11 cellular contexts compared by ENCODE assay signal in the genomic region with DNA sequence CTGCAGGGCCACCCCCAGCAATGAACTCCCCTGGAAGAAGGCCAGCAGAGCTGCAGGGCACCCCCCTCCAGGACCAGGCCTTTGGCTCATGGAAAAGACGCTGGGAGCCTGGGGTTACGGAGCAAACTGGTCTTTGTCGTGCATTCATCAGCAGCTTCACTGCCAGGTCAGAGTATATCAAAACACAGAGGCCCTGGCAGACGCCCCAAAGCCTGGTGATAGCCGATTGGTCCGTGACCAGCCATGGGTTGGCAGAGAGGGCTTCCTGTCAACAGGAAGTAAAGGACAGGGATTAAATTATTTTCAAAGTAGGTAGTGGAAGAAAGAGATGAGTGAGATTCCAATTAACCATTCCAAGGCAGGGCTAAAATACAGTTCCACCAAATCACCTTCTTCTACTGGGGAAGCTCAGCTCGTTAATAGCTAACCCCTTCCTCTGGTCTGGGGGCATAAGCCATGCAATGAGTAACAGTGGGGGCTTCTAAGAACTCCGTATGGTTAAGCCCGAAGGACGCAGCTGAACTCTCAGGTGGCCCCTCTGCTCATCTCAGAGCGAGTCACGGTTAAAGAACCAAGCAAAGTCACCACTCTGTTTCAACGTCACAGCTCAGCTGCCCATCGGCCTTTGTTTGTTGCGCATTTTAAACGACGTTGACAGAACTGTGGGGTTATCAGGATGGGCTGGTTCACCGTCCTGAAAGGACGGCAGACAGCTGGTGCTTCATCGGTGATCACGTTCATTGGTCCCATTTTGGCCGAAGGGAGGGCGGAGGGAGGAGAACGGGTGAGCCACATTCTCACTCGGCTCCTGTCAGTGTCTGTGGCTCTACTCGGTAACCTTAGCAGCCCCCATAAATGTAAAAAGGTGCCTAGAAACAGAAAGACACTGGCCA. TPM values are rescaled to one million over a fixed set of nuclear protein-coding genes. Genes with fewer than 3 reads are reported as not detected.
DNase-seq lines count a peak whose midpoint lies in the region; ATAC-seq and TF ChIP-seq lines count a peak whose summit lies in the region.
"Had no signal": no experiment of that assay in that cellular context is flagged by ENCODE, and none has a peak within 500 bp of the region (broad histone marks: within the 10 kb centered on the region; RNA-seq: fewer than 3 reads in every experiment).

No MANE protein-coding gene starts in this region.

- no peak overlapping the region for H3K9ac ChIP-seq in PC-3 (ENCODE audit: low read length)
- no peak overlapping the region for H3K9ac ChIP-seq in smooth muscle cell (ENCODE audit: low read depth)

- CTCF ChIA-PET in A673 (lab: Charles Lee) (no interaction called here), PC-3 (lab: Charles Lee) (no interaction called here)

- in situ Hi-C loops in HAP-1 (cut with MboI; ENCODE audit: low sequenced_read_pairs) = no loop called here

- H3K9me3 ChIP-seq in A673 (ENCODE audit: low read depth, low read length, poor library complexity, severe bottlenecking) (no peaks in the 10 kb centered on the region), PC-3 (ENCODE audit: low read length) (no peaks in the 10 kb centered on the region), HAP-1 (no peaks in the 10 kb centered on the region), smooth muscle cell (replicated peaks; ENCODE audit: low read depth) (no peaks in the 10 kb centered on the region)
- H3K9me3 ChIP-seq: mucosa of descending colon had no signal

- peaks cover 10% of the 10 kb centered on the region for H3K4me1 ChIP-seq in A673 (ENCODE audit: insufficient read depth, low read length, poor library complexity, severe bottlenecking)
- no peaks in the 10 kb centered on the region for H3K4me1 ChIP-seq in PC-3 (ENCODE audit: insufficient read depth, low read length)
- no peaks in the 10 kb centered on the region for H3K4me1 ChIP-seq in HAP-1
- no peaks in the 10 kb centered on the region for H3K4me1 ChIP-seq in smooth muscle cell (ENCODE audit: low read depth)

- H4K20me1 ChIP-seq in PC-3 (ENCODE audit: low read length) (no peaks in the 10 kb centered on the region), smooth muscle cell (ENCODE audit: low read depth) (no peaks in the 10 kb centered on the region)

- ATAC-seq in PC-3 = no peak; the same call in 1 of the 2 replicates
- ATAC-seq in HG03159 (IDR thresholded peaks at IDR 0.05; ENCODE audit: unreplicated experiment) = no peak
- ATAC-seq: mucosa of descending colon had no signal

- DNase-seq in A673 (ENCODE audit: low spot score) = peak; percentile 21
- DNase-seq in PC-3 = no peak
- DNase-seq in fibroblast of mammary gland (ENCODE audit: low read depth) = peak; percentile 9
- peak; percentile 81 for DNase-seq in posterior vena cava (ENCODE audit: low spot score)
- no peak for DNase-seq in HAP-1 (ENCODE audit: low spot score in 2 of 2)
- DNase-seq in smooth muscle cell (lab: John Stamatoyannopoulos, UW; ENCODE audit: unreplicated experiment) = no peak
- no peak for DNase-seq in inferior parietal cortex (ENCODE audit: extremely low spot score)
- DNase-seq: cortex of kidney, SW 1271 had no signal

- H3K27ac ChIP-seq in A673 (ENCODE audit: low read depth, low read length, poor library complexity, severe bottlenecking) = no peak overlapping the region
- H3K27ac ChIP-seq in PC-3 (ENCODE audit: low read length) = no peak overlapping the region
- no peak overlapping the region for H3K27ac ChIP-seq in smooth muscle cell (ENCODE audit: low read depth)

- POLR2A ChIA-PET in A673 (lab: Charles Lee; ENCODE audit: low non-redundant PET) (no interaction called here), PC-3 (lab: Charles Lee; ENCODE audit: unreplicated experiment) (no interaction called here)

- H3K27me3 ChIP-seq in A673 (replicated peaks; ENCODE audit: insufficient read depth, low read depth, low read length, poor library complexity) = no peaks in the 10 kb centered on the region
- H3K27me3 ChIP-seq in PC-3 (ENCODE audit: low read length) = no peaks in the 10 kb centered on the region
- H3K27me3 ChIP-seq in HAP-1 (ENCODE audit: low read depth) = no peaks in the 10 kb centered on the region
- no peaks in the 10 kb centered on the region for H3K27me3 ChIP-seq in smooth muscle cell (ENCODE audit: low read depth)

- TF ChIP-seq CTCF in A673 (conservative IDR thresholded peaks at IDR 0.05; ENCODE audit: low read depth, low read length) (no peak), PC-3 (conservative IDR thresholded peaks at IDR 0.05; ENCODE audit: low read depth, low read length) (no peak), fibroblast of mammary gland (conservative IDR thresholded peaks at IDR 0.05; ENCODE audit: control insufficient read depth, insufficient read depth, low read depth, low read length) (no peak), smooth muscle cell (IDR thresholded peaks at IDR 0.05; ENCODE audit: borderline replicate concordance, insufficient read depth, poor library complexity, severe bottlenecking) (no peak)

- no peaks in the 10 kb centered on the region for H3K9me2 ChIP-seq in PC-3 (replicated peaks; ENCODE audit: low read length)

- no peaks in the 10 kb centered on the region for H3K79me2 ChIP-seq in PC-3 (ENCODE audit: low read length)
- no peaks in the 10 kb centered on the region for H3K79me2 ChIP-seq in smooth muscle cell (ENCODE audit: low read depth)

- H3K36me3 ChIP-seq in A673 (ENCODE audit: insufficient read depth, low read length, poor library complexity, severe bottlenecking) (no peaks in the 10 kb centered on the region), PC-3 (ENCODE audit: low read depth, low read length) (no peaks in the 10 kb centered on the region), HAP-1 (replicated peaks) (no peaks in the 10 kb centered on the region), smooth muscle cell (ENCODE audit: low read depth) (no peaks in the 10 kb centered on the region)

- no peaks in the 10 kb centered on the region for H3F3A ChIP-seq in PC-3 (ENCODE audit: low read length, unreplicated experiment)
- H3F3A ChIP-seq in smooth muscle cell (ENCODE audit: low read depth) = no peaks in the 10 kb centered on the region

- intact Hi-C loops in A673 (cut with micrococcal nuclease; ENCODE audit: unreplicated experiment) (no loop called here), PC-3 (cut with micrococcal nuclease) (no loop called here), posterior vena cava (cut with DNase I) (no loop called here)

- BruUV-seq in A673 (replicated peaks; lab: Mats Ljungman, UMichigan) (no TSS peak), PC-3 (replicated peaks; lab: Mats Ljungman, UMichigan) (no TSS peak)

- H2AFZ ChIP-seq in PC-3 (ENCODE audit: low read length) = peak overlapping the region; percentile 57; the same call in 1 of the 2 replicates
- no peak overlapping the region for H2AFZ ChIP-seq in smooth muscle cell (ENCODE audit: low read depth)

- H3K4me2 ChIP-seq in PC-3 (ENCODE audit: low read length) (no peak overlapping the region), smooth muscle cell (no peak overlapping the region)

- H3K4me3 ChIP-seq in A673 (ENCODE audit: low read depth, low read length, poor library complexity, severe bottlenecking) (no peak overlapping the region), PC-3 (ENCODE audit: low read length) (no peak overlapping the region), fibroblast of mammary gland (ENCODE audit: control insufficient read depth, low read depth, low read length) (no peak overlapping the region), HAP-1 (no peak overlapping the region), smooth muscle cell (no peak overlapping the region)
- H3K4me3 ChIP-seq: mucosa of descending colon had no signal

- WGBS in smooth muscle cell (ENCODE audit: low lambda C conversion rate) = 73% methylated on average over 26 of the region's 26 CpGs

RNA-seq across cellular contexts. Expression of gene PRKAG2, which starts 8.8 kb away (rescaled TPM):
- total RNA-seq in A673 (2021) = 10.3 and 11.6 TPM in 2 replicates
- 21.5 and 23.9 TPM in 2 replicates for total RNA-seq in PC-3 (2014; rRNA removed)
- total RNA-seq in posterior vena cava = 10 to 100 TPM; 91.8 to 94.2 TPM
- total RNA-seq in smooth muscle cell = 3.5 and 3.6 TPM in 2 replicates
- polyA plus RNA-seq in smooth muscle cell = 3.9 and 9.1 TPM in 2 replicates

Comparison
In these comparisons a context has a peak if more than half of its experiments do, and no peak if none do; other contexts are left out.
1. DNase-seq: peak in A673 (single experiment), fibroblast of mammary gland (single experiment) and posterior vena cava (single experiment); none in PC-3 (single experiment), HAP-1 (0 of 2), smooth muscle cell (single experiment) and inferior parietal cortex (single experiment).